Comparison of ENCODE assay signal across 8 cellular contexts in genomic region chr10:72328045-72328828, GRCh38. TPM values are rescaled to one million over a fixed set of nuclear protein-coding genes. Genes with fewer than 3 reads are reported as not detected.
DNase-seq lines count a peak whose midpoint lies in the region; ATAC-seq and TF ChIP-seq lines count a peak whose summit lies in the region.

No MANE protein-coding gene starts in this region.

- peak overlapping the region; percentile 43 for H3K27ac Mint-ChIP-seq in neural crest cell (ENCODE audit: unreplicated experiment)

- no peaks in the 10 kb centered on the region for H3K9me3 ChIP-seq in WERI-Rb-1 (ENCODE audit: severe bottlenecking)
- no peaks in the 10 kb centered on the region for H3K9me3 ChIP-seq in fibroblast of lung (ENCODE audit: control insufficient read depth, insufficient read depth, low read depth, low read length)

- H3K9me3 Mint-ChIP-seq in neural crest cell: no peaks in the 10 kb centered on the region

- H3K4me1 ChIP-seq in fibroblast of lung (ENCODE audit: control insufficient read depth, extremely low read depth, insufficient read depth, low read length): peaks cover 24% of the 10 kb centered on the region

- TF ChIP-seq POLR2A in GM18505 (IDR thresholded peaks at IDR 0.05; ENCODE audit: borderline replicate concordance, extremely low read depth, insufficient read depth, insufficient read length): no peak

- H3K36me3 ChIP-seq in WERI-Rb-1 (peaks cover 3% of the 10 kb centered on the region), fibroblast of lung (ENCODE audit: control insufficient read depth, insufficient read depth, low read length) (peaks cover 1% of the 10 kb centered on the region)

- ATAC-seq in GM19395 (IDR thresholded peaks at IDR 0.05; ENCODE audit: unreplicated experiment): no peak
- no peak for ATAC-seq in GM18505 (IDR thresholded peaks at IDR 0.05; ENCODE audit: unreplicated experiment)

- H3K79me2 ChIP-seq in fibroblast of lung (ENCODE audit: control insufficient read depth, insufficient read depth, low read length): no peaks in the 10 kb centered on the region

- H3K4me3 ChIP-seq in WERI-Rb-1 (ENCODE audit: low read depth, low read length) (no peak overlapping the region), fibroblast of lung (replicated peaks in 1 of 4; ENCODE audit: control extremely low read depth in 1 of 4, insufficient read depth in 1 of 4, low read depth in 3 of 4, low read length in 4 of 4) (no peak overlapping the region)

- H3K27ac ChIP-seq in WERI-Rb-1 (peak overlapping the region; percentile 25), fibroblast of lung (ENCODE audit: insufficient read depth, low read length) (no peak overlapping the region)

- no peak overlapping the region for H3K9ac ChIP-seq in fibroblast of lung (ENCODE audit: insufficient read depth, low read length)

- peak; percentile 81 for DNase-seq in DMS53 (lab: John Stamatoyannopoulos, UW)
- DNase-seq in DMS53 treated with DMSO at 0.1 percent for 48 hours (lab: John Stamatoyannopoulos, UW; ENCODE audit: unreplicated experiment): no peak
- DNase-seq in KBM-7: peak; percentile 71
- DNase-seq in WERI-Rb-1: peak; percentile 86
- DNase-seq in fibroblast of lung (ENCODE audit: low read depth in 2 of 2): peak; percentile 46 to 79
- peak; percentile 62 for DNase-seq in neural crest cell (ENCODE audit: low read depth, low spot score)

- in situ Hi-C loops in KBM-7 (cut with MboI; ENCODE audit: low pct_unique_long_range_greater_than_20kb, low sequenced_read_pairs): loop anchor here (25.0 kb wide), 3 partner anchors 191 to 991 kb away; no protein-coding TSS in a partner anchor

- TF ChIP-seq CTCF in WERI-Rb-1 (IDR thresholded peaks at IDR 0.05; ENCODE audit: low read depth, low read length) (peak; percentile 76), fibroblast of lung (conservative IDR thresholded peaks at IDR 0.05 in 1 of 2, IDR thresholded peaks at IDR 0.05 in 1 of 2; ENCODE audit: low read depth in 1 of 2, low read length in 2 of 2) (peak; percentile 69 to 70), neural crest cell (conservative IDR thresholded peaks at IDR 0.05) (peak; percentile 69)

- H3K4me1 Mint-ChIP-seq in neural crest cell: peaks cover 71% of the 10 kb centered on the region

- H3K27me3 Mint-ChIP-seq in neural crest cell (ENCODE audit: low read depth): peaks cover 2% of the 10 kb centered on the region

- no peaks in the 10 kb centered on the region for H4K20me1 ChIP-seq in fibroblast of lung (ENCODE audit: control insufficient read depth, extremely low read depth, insufficient read depth, low read length)

- H3K4me3 Mint-ChIP-seq in neural crest cell: peak overlapping the region; percentile 27

- H3K36me3 Mint-ChIP-seq in neural crest cell (ENCODE audit: low read depth): no peaks in the 10 kb centered on the region

- no peak overlapping the region for H2AFZ ChIP-seq in fibroblast of lung (ENCODE audit: low read length)

- H3K27me3 ChIP-seq in WERI-Rb-1 (ENCODE audit: insufficient read depth, low read depth, severe bottlenecking) (no peaks in the 10 kb centered on the region), fibroblast of lung (ENCODE audit: control insufficient read depth, insufficient read depth, low read length) (no peaks in the 10 kb centered on the region)

- no peak overlapping the region for H3K4me2 ChIP-seq in fibroblast of lung (ENCODE audit: extremely low read depth, insufficient read depth, low read length)

RNA-seq across cellular contexts. Expression of gene DNAJB12, which starts 26.5 kb away (rescaled TPM):
- total RNA-seq in fibroblast of lung (20.5 and 26.3 TPM in 2 replicates), neural crest cell (32.4 and 36.5 TPM in 2 replicates)
- polyA plus RNA-seq in fibroblast of lung: 16.0 and 17.2 TPM in 2 replicates
- 28.0 and 28.7 TPM in 2 replicates for polyA plus RNA-seq in fibroblast of lung (2012)
- 36.0 and 54.5 TPM in 2 replicates for polyA minus RNA-seq in fibroblast of lung (ENCODE audit: low replicate concordance)

RNA-seq across cellular contexts. Expression of gene DDIT4, which starts 54.5 kb away (rescaled TPM):
- 662 and 712 TPM in 2 replicates for total RNA-seq in fibroblast of lung
- 26.3 and 51.3 TPM in 2 replicates for polyA plus RNA-seq in fibroblast of lung
- 41.9 and 71.5 TPM in 2 replicates for polyA plus RNA-seq in fibroblast of lung (2012)
- polyA minus RNA-seq in fibroblast of lung (ENCODE audit: low replicate concordance): 16.6 and 31.2 TPM in 2 replicates
- 68.6 and 80.1 TPM in 2 replicates for total RNA-seq in neural crest cell
